In the genomic region with DNA sequence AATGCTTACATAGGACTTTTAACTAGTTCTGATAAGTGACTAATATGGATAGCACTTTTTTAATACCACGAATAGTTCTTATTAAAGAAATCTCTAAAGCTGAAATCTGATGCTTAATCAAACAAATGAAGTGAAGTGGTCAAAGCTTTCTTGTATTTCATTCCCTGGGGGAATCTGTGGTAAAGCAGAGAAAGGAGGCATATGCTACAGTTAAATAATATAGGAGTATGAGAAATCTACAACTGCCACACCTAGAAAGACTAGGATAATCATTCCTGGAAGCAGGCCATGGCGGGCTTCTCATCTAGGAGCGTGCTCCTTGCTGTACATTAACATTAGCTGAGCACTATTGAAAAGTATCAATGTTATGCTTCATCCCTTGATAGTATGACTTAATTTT, we compare ENCODE assay signal across 25 cellular contexts.
"Had no signal": no experiment of that assay in that cellular context is flagged by ENCODE, and none has a peak within 500 bp of the region (broad histone marks: within the 10 kb centered on the region; RNA-seq: fewer than 3 reads in every experiment).

No MANE protein-coding gene starts in this region.

- DNase-seq: activated CD4-positive, alpha-beta T cell treated with anti-CD3 and anti-CD28 coated beads for 48 hours; activated CD4-positive, alpha-beta T cell treated with anti-CD3 and anti-CD28 coated beads, Interleukin-2, amount 50 U/mL, for 4 hours; activated CD4-positive, CD25-positive, alpha-beta regulatory T cell treated with anti-CD3 and anti-CD28 coated beads, Interleukin-2, amount 50 U/mL, for 72 hours; activated CD8-positive, alpha-beta memory T cell treated with anti-CD3 and anti-CD28 coated beads, Interleukin-2, amount 50 U/mL, for 48 hours; activated CD8-positive, alpha-beta T cell treated with anti-CD3 and anti-CD28 coated beads, Interleukin-2, amount 10 ng/mL, durations not matched to agents 7 days and 5 days; activated naive CD4-positive, alpha-beta T cell treated with anti-CD3 and anti-CD28 coated beads, Interleukin-2, amount 50 U/mL, for 16 hours; activated naive CD8-positive, alpha-beta T cell treated with anti-CD3 and anti-CD28 coated beads, Interleukin-2, amount 10 ng/mL, durations not matched to agents 7 days and 5 days; activated T-cell treated with anti-CD3 and anti-CD28 coated beads, Interleukin-2, amount 50 U/mL, for 1 hour; adrenal gland; anterior cingulate cortex; central memory CD4-positive, alpha-beta T cell; Karpas-422; NCI-H1417 treated with DMSO at 0.1 percent for 48 hours; NCI-H187; NCI-H2081; NCI-H446; NCI-H526; NCI-H82; OCI-M1; Peyer's patch; SHP77; T-helper 17 cell; T-helper 9 cell had no signal

- ATAC-seq: activated CD8-positive, alpha-beta T cell treated with anti-CD3 and anti-CD28 coated beads, Interleukin-2, amount 10 ng/mL, durations not matched to agents 7 days and 5 days; K562; T-helper 17 cell; WTC11 had no signal
